ENCODE assay signal across 13 cellular contexts in the genomic region with DNA sequence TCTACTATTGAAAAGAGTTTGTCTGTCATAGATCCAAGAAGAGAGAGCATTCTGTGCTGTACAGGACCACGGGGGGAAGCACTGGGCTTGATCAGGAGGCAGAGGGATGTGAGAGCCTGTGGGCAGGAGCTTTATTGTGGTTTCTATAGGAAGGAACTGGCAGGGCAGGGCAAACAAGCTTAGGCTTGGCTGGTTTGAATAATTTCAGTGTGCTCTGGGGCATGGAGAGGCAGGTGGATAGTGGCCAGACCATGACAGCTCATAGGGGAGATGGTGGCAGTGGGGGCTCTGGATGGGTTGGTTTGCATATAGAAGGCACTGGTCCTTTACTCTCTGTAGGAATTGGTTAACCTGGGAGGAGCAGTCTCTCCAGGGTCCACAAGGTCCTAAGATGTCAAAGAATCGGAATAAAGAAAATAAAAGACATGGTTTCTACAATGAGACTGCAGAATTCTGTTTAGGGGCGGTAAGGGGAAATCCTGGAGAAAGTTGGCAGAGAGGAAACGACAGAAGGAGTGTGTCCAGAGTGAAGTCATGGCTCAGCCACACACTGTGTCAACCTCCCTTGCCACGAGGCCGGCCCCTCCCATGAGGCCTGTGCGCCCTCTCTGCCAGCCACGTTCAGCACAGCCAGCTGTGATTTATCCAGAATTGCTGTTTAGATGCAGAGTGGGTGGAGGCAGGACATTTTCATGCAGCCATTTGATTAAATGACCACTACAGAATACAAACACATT.
DNase-seq lines count a peak whose midpoint lies in the region; ATAC-seq and TF ChIP-seq lines count a peak whose summit lies in the region.
"Had no signal": no experiment of that assay in that cellular context is flagged by ENCODE, and none has a peak within 500 bp of the region (broad histone marks: within the 10 kb centered on the region; RNA-seq: fewer than 3 reads in every experiment).

No MANE protein-coding gene starts in this region.

- H3K36me3 ChIP-seq in fibroblast of lung (ENCODE audit: control insufficient read depth, insufficient read depth, low read length) = no peaks in the 10 kb centered on the region

- H3K4me2 ChIP-seq in fibroblast of lung (ENCODE audit: extremely low read depth, insufficient read depth, low read length) = no peak overlapping the region

- H3K9me3 Mint-ChIP-seq in WTC11 = peaks cover 9% of the 10 kb centered on the region
- H3K9me3 Mint-ChIP-seq: activated naive CD4-positive, alpha-beta T cell treated with anti-CD3 and anti-CD28 coated beads, Interleukin-2, amount 50 U/mL, for 72 hours; CD4-positive, alpha-beta memory T cell had no signal

- ATAC-seq in WTC11 (no peak), HG03354 (IDR thresholded peaks at IDR 0.05; ENCODE audit: poor library complexity, severe bottlenecking, unreplicated experiment) (no peak)
- ATAC-seq: activated naive CD4-positive, alpha-beta T cell treated with anti-CD3 and anti-CD28 coated beads, Interleukin-2, amount 50 U/mL, for 72 hours; HepG2 had no signal

- TF ChIP-seq CTCF in fibroblast of lung (conservative IDR thresholded peaks at IDR 0.05 in 1 of 2, IDR thresholded peaks at IDR 0.05 in 1 of 2; ENCODE audit: low read depth in 1 of 2, low read length in 2 of 2) (no peak), WTC11 (IDR thresholded peaks at IDR 0.05) (no peak)

- H3K9ac ChIP-seq in fibroblast of lung (ENCODE audit: insufficient read depth, low read length) = no peak overlapping the region

- H3K27ac Mint-ChIP-seq in WTC11 = no peak overlapping the region
- H3K27ac Mint-ChIP-seq: activated naive CD4-positive, alpha-beta T cell treated with anti-CD3 and anti-CD28 coated beads, Interleukin-2, amount 50 U/mL, for 72 hours; CD4-positive, alpha-beta memory T cell had no signal

- H3K27ac ChIP-seq in fibroblast of lung (ENCODE audit: insufficient read depth, low read length) = no peak overlapping the region
- H3K27ac ChIP-seq: SK-N-MC had no signal

- 0 out of 2 replicates have a peak, but pooled peaks cover 3% of the 10 kb centered on the region for H3K4me1 Mint-ChIP-seq in WTC11

- no peaks in the 10 kb centered on the region for H3K79me2 ChIP-seq in fibroblast of lung (ENCODE audit: control insufficient read depth, insufficient read depth, low read length)

- peaks cover 3% of the 10 kb centered on the region; the same call in 1 of the 2 replicates for H3K36me3 Mint-ChIP-seq in WTC11
- H3K36me3 Mint-ChIP-seq: activated naive CD4-positive, alpha-beta T cell treated with anti-CD3 and anti-CD28 coated beads, Interleukin-2, amount 50 U/mL, for 72 hours; CD4-positive, alpha-beta memory T cell had no signal

- DNase-seq in Ammon's horn (ENCODE audit: low spot score) = peak; percentile 84
- DNase-seq in NCI-H526 (lab: John Stamatoyannopoulos, UW) = peak; percentile 85 to 92
- peak; percentile 37 to 55 for DNase-seq in fibroblast of lung (ENCODE audit: low read depth in 2 of 2)
- DNase-seq in mucosa of gallbladder (ENCODE audit: low spot score) = peak; percentile 42
- DNase-seq in WTC11 (ENCODE audit: low spot score) = no peak
- DNase-seq in activated CD8-positive, alpha-beta memory T cell treated with anti-CD3 and anti-CD28 coated beads for 24 hours = no peak
- no peak for DNase-seq in central memory CD4-positive, alpha-beta T cell
- DNase-seq: CD4-positive, alpha-beta memory T cell; NCI-H2107 had no signal

- no peaks in the 10 kb centered on the region; the same call in 1 of the 2 replicates for H3K27me3 Mint-ChIP-seq in WTC11 (ENCODE audit: low read depth)

- H3K4me1 ChIP-seq in fibroblast of lung (ENCODE audit: control insufficient read depth, extremely low read depth, insufficient read depth, low read length) = peaks cover 2% of the 10 kb centered on the region

- H3K9me3 ChIP-seq in fibroblast of lung (ENCODE audit: control insufficient read depth, insufficient read depth, low read depth, low read length) = no peaks in the 10 kb centered on the region

- no peak overlapping the region for H2AFZ ChIP-seq in fibroblast of lung (ENCODE audit: low read length)

- CTCF ChIA-PET in WTC11 (lab: Charles Lee) = no interaction called here

- no peak overlapping the region for H3K4me3 Mint-ChIP-seq in WTC11
- H3K4me3 Mint-ChIP-seq: CD4-positive, alpha-beta memory T cell had no signal

- POLR2A ChIA-PET in WTC11 (lab: Charles Lee) = no interaction called here

- no peaks in the 10 kb centered on the region for H4K20me1 ChIP-seq in fibroblast of lung (ENCODE audit: control insufficient read depth, extremely low read depth, insufficient read depth, low read length)

- H3K4me3 ChIP-seq in fibroblast of lung (replicated peaks in 1 of 4; ENCODE audit: control extremely low read depth in 1 of 4, insufficient read depth in 1 of 4, low read depth in 3 of 4, low read length in 4 of 4) = no peak overlapping the region
- H3K4me3 ChIP-seq: SK-N-MC had no signal

- no peaks in the 10 kb centered on the region for H3K27me3 ChIP-seq in fibroblast of lung (ENCODE audit: control insufficient read depth, insufficient read depth, low read length)

TF ChIP-seq in WTC11, 78 proteins besides CTCF, POLR2A, EP300 and RAD21:
- TF ChIP-seq, protein P1, sequence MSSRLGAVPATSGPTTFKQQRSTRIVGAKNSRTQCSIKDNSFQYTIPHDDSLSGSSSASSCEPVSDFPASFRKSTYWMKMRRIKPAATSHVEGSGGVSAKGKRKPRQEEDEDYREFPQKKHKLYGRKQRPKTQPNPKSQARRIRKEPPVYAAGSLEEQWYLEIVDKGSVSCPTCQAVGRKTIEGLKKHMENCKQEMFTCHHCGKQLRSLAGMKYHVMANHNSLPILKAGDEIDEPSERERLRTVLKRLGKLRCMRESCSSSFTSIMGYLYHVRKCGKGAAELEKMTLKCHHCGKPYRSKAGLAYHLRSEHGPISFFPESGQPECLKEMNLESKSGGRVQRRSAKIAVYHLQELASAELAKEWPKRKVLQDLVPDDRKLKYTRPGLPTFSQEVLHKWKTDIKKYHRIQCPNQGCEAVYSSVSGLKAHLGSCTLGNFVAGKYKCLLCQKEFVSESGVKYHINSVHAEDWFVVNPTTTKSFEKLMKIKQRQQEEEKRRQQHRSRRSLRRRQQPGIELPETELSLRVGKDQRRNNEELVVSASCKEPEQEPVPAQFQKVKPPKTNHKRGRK (CRISPR knock-in tag; IDR thresholded peaks at IDR 0.05; ENCODE audit: borderline replicate concordance) = no peak
- no peak for TF ChIP-seq ZNF416 (CRISPR knock-in tag; IDR thresholded peaks at IDR 0.05)
- TF ChIP-seq ELF4 (CRISPR knock-in tag; IDR thresholded peaks at IDR 0.05; ENCODE audit: low read depth) = no peak
- no peak for TF ChIP-seq TEAD4 (CRISPR knock-in tag; IDR thresholded peaks at IDR 0.05)
- TF ChIP-seq ZNF671 (CRISPR knock-in tag; IDR thresholded peaks at IDR 0.05) = no peak

Comparison
In these comparisons a context has a peak if more than half of its experiments do, and no peak if none do; other contexts are left out.
1. DNase-seq: peak in Ammon's horn (single experiment), NCI-H526 (2 of 2), fibroblast of lung (2 of 2) and mucosa of gallbladder (single experiment); none in WTC11 (single experiment), activated CD8-positive, alpha-beta memory T cell treated with anti-CD3 and anti-CD28 coated beads for 24 hours (single experiment) and central memory CD4-positive, alpha-beta T cell (single experiment).